ENCODE assay signal across 16 cellular contexts in genomic region chr2:144943986-144944385, GRCh38.
A peak's percentile ranks its signal among the peaks of the same experiment; 100 is the strongest.
DNase-seq lines count a peak whose midpoint lies in the region; ATAC-seq, FAIRE-seq and TF ChIP-seq lines count a peak whose summit lies in the region.
"Had no signal": no experiment of that assay in that cellular context is flagged by ENCODE, and none has a peak within 500 bp of the region (broad histone marks: within the 10 kb centered on the region; RNA-seq: fewer than 3 reads in every experiment).

No MANE protein-coding gene starts in this region.

- DNase-seq in EH (ENCODE audit: low read depth) (peak; percentile 83), RWPE1 (ENCODE audit: low spot score) (peak; percentile 5), epithelial cell of esophagus (ENCODE audit: low read depth) (peak; percentile 11), omental fat pad (ENCODE audit: low spot score) (no peak), RCC 7860 (ENCODE audit: low spot score) (no peak), lower lobe of right lung (no peak), NCI-H1048 (lab: John Stamatoyannopoulos, UW) (no peak)
- DNase-seq: activated CD4-positive, alpha-beta T cell treated with anti-CD3 and anti-CD28 coated beads for 4 hours; activated T-cell treated with anti-CD3 and anti-CD28 coated beads, Interleukin-2, amount 50 U/mL, for 24 hours; DMS79 treated with DMSO at 0.1 percent for 48 hours; Peyer's patch; psoas muscle had no signal

- FAIRE-seq in RCC 7860 (lab: Jason Lieb, UNC) = no peak
- FAIRE-seq: GM12891 had no signal

- H3K4me3 ChIP-seq in epithelial cell of esophagus (ENCODE audit: low read length) (no peak overlapping the region), lower lobe of right lung (no peak overlapping the region)
- H3K4me3 ChIP-seq: BLaER1 treated with 17β-estradiol and CSF1 and Interleukin-3, amounts not matched to agents 10 nM and 100 nM; Peyer's patch; psoas muscle; tibial nerve had no signal

- TF ChIP-seq CTCF in RWPE1 (conservative IDR thresholded peaks at IDR 0.05; ENCODE audit: low read depth) (no peak), epithelial cell of esophagus (IDR thresholded peaks at IDR 0.05; ENCODE audit: insufficient read depth, low read depth, low read length, missing control alignments) (no peak), omental fat pad (IDR thresholded peaks at IDR 0.05) (no peak), lower lobe of right lung (IDR thresholded peaks at IDR 0.05) (no peak)

- POLR2A ChIA-PET in RWPE1 (lab: Yijun Ruan, JAX; ENCODE audit: low non-redundant PET) = no interaction called here

- H3K27ac ChIP-seq in RWPE1 = no peak overlapping the region
- H3K27ac ChIP-seq in lower lobe of right lung = no peak overlapping the region
- H3K27ac ChIP-seq: BLaER1 treated with 17β-estradiol and CSF1 and Interleukin-3, amounts not matched to agents 10 nM and 100 nM; Peyer's patch; psoas muscle had no signal

- no peaks in the 10 kb centered on the region for H3K9me3 ChIP-seq in lower lobe of right lung
- H3K9me3 ChIP-seq: Peyer's patch, psoas muscle, tibial nerve had no signal

- H3K27me3 ChIP-seq in lower lobe of right lung (ENCODE audit: low read depth) = no peaks in the 10 kb centered on the region
- H3K27me3 ChIP-seq: BLaER1 treated with 17β-estradiol and CSF1 and Interleukin-3, amounts not matched to agents 10 nM and 100 nM; Peyer's patch; tibial nerve had no signal

- peaks cover 12% of the 10 kb centered on the region for H3K4me1 ChIP-seq in lower lobe of right lung
- H3K4me1 ChIP-seq: BLaER1 treated with 17β-estradiol and CSF1 and Interleukin-3, amounts not matched to agents 10 nM and 100 nM; psoas muscle had no signal

- peak; percentile 64 for ATAC-seq in omental fat pad (ENCODE audit: low FRiP score)
- ATAC-seq in lower lobe of right lung = no peak
- ATAC-seq in HG03439 (IDR thresholded peaks at IDR 0.05; ENCODE audit: unreplicated experiment) = no peak
- ATAC-seq: psoas muscle had no signal

- intact Hi-C loops in lower lobe of right lung (cut with DNase I) = no loop called here

- H3K36me3 ChIP-seq in lower lobe of right lung = no peaks in the 10 kb centered on the region
- H3K36me3 ChIP-seq: BLaER1 treated with 17β-estradiol and CSF1 and Interleukin-3, amounts not matched to agents 10 nM and 100 nM; Peyer's patch; tibial nerve had no signal

- CTCF ChIA-PET in RWPE1 (lab: Yijun Ruan, JAX) = no interaction called here

Comparison
In these comparisons a context has a peak if more than half of its experiments do, and no peak if none do; other contexts are left out.
1. DNase-seq: peak in EH (single experiment), RWPE1 (single experiment) and epithelial cell of esophagus (single experiment); none in omental fat pad (single experiment), RCC 7860 (single experiment), lower lobe of right lung (single experiment) and NCI-H1048 (single experiment).